Comparison of ENCODE assay signal across 8 cellular contexts in the genomic region with DNA sequence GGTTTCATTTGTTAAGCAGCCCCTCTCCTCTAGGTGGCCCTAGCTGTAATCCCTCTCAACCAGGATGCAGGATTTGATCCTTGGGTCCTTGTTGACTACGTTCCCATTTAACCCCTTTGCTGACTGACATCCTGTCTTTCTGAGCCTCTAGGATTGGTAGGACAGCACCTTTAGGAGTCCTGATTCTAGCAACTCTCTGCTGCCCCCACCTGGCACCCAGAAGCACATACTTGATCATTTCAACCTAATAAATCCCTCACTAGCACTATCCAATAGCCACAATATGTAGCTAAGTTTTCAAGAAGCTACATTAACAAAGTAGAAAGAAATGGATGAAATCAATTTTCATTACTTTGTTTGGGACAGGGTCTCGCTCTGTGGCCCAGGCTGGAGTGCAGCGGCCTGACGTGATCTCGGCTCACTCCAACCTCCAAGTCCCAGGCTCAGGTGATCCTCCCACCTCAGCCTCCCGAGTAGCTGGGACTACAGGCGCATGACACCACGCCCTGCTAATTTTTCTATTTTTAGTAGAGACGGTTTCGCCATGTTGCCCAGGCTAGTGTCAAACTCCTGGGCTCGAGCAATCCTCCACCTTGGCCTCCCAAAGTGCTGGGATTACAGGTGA. TPM values are rescaled to one million over a fixed set of nuclear protein-coding genes. Genes with fewer than 3 reads are reported as not detected.
DNase-seq lines count a peak whose midpoint lies in the region; ATAC-seq, FAIRE-seq and TF ChIP-seq lines count a peak whose summit lies in the region.

No MANE protein-coding gene starts in this region.

- TF ChIP-seq EP300 in K562 (IDR thresholded peaks at IDR 0.05; ENCODE audit: low read length): no peak

- POLR2A ChIA-PET in K562 (lab: Yijun Ruan, JAX): interaction anchor here (0.6 to 1.9 kb wide), 4 partner anchors 7 to 238 kb away, joined by 3 to 7 read pairs (median 6); partner anchors contain the start of gene RSL24D1

- H3K27ac ChIP-seq in K562 (ENCODE audit: extremely low read depth, low read depth, low read length): no peak overlapping the region

- intact Hi-C loops in K562 (cut with micrococcal nuclease): loop anchor here (5.0 to 10.0 kb wide), 2 partner anchors 61 to 134 kb away; no protein-coding TSS in a partner anchor

- no peaks in the 10 kb centered on the region for H4K20me1 ChIP-seq in K562 (replicated peaks; ENCODE audit: control insufficient read depth, insufficient read depth, low read length)

- H3K9me1 ChIP-seq in K562 (ENCODE audit: control insufficient read depth, insufficient read depth, low read length): no peaks in the 10 kb centered on the region

- peak; percentile 84 for FAIRE-seq in A204.1 (lab: Jason Lieb, UNC)
- peak; percentile 95 for FAIRE-seq in K562 (lab: Jason Lieb, UNC)

- peak; percentile 49 for DNase-seq in NCI-H2029 (lab: John Stamatoyannopoulos, UW)
- peak; percentile 2 for DNase-seq in T-helper 22 cell (ENCODE audit: low read depth)
- DNase-seq in K562 (ENCODE audit: extremely low read depth in 1 of 4, low spot score in 3 of 4): peak; percentile 65 to 77 (median 70)
- peak; percentile 75 for DNase-seq in iris pigment epithelial cell (ENCODE audit: low read depth)
- DNase-seq in stimulated activated CD4-positive, alpha-beta T cell treated with anti-CD3 and anti-CD28 coated beads, Interleukin-1b, Interleukin-23, amount 100 ng/mL, for 4 hours (ENCODE audit: low read depth in 2 of 2): peak; percentile 23 to 44

- H3K4me3 ChIP-seq in K562: no peak overlapping the region

- in situ Hi-C loops in K562 (cut with MboI): no loop called here

- BruUV-seq in K562 (replicated peaks; lab: Mats Ljungman, UMichigan): no TSS peak

- H3K27me3 ChIP-seq in K562 (ENCODE audit: control insufficient read depth in 2 of 2, insufficient read depth in 2 of 2, low read length in 2 of 2): no peaks in the 10 kb centered on the region; a peak in 1 of 5 replicates

- H3K4me2 ChIP-seq in K562 (ENCODE audit: insufficient read depth, low read length): no peak overlapping the region

- peak; percentile 54 to 78 for TF ChIP-seq RAD21 in K562 (CRISPR knock-in tag; conservative IDR thresholded peaks at IDR 0.05 in 1 of 2, IDR thresholded peaks at IDR 0.05 in 1 of 2)

- ATAC-seq in GM18502 (IDR thresholded peaks at IDR 0.05; ENCODE audit: poor library complexity, unreplicated experiment) (peak; percentile 97), HG02885 (IDR thresholded peaks at IDR 0.05; ENCODE audit: poor library complexity, unreplicated experiment) (peak; percentile 95), K562 (peak; percentile 94)

- no peak for TF ChIP-seq POLR2A in K562 (conservative IDR thresholded peaks at IDR 0.05)

- H3K4me1 ChIP-seq in K562 (replicated peaks in 1 of 2; ENCODE audit: control insufficient read depth in 2 of 2, insufficient read depth in 2 of 2, low read length in 2 of 2): no peaks in the 10 kb centered on the region

- no peaks in the 10 kb centered on the region for H3K36me3 ChIP-seq in K562 (ENCODE audit: control insufficient read depth, insufficient read depth, low read length)

- CTCF ChIA-PET in K562 (lab: Yijun Ruan, JAX; ENCODE audit: low intra/inter-chr PET ratio): no interaction called here

- no peak overlapping the region for H2AFZ ChIP-seq in K562 (ENCODE audit: low read depth, low read length)

- H3K79me2 ChIP-seq in K562 (ENCODE audit: control insufficient read depth, insufficient read depth, low read length): no peaks in the 10 kb centered on the region

- H3K9me3 ChIP-seq in K562 (replicated peaks; ENCODE audit: control insufficient read depth, insufficient read depth, low read depth, low read length): no peaks in the 10 kb centered on the region

- 28% methylated on average over 11 of the region's 11 CpGs for WGBS in K562 (ENCODE audit: insufficient coverage, low coverage, missing lambda C conversion rate)

- H3K9ac ChIP-seq in K562 (ENCODE audit: insufficient read depth in 1 of 2, low read depth in 2 of 2, low read length in 2 of 2): no peak overlapping the region

- TF ChIP-seq CTCF in K562 (IDR thresholded peaks at IDR 0.05 in 2 of 3, conservative IDR thresholded peaks at IDR 0.05 in 1 of 3; ENCODE audit: insufficient read depth in 2 of 3, low read depth in 1 of 3, low read length in 3 of 3): peak; percentile 71 to 85 (median 81)

TF ChIP-seq in K562, 482 proteins besides CTCF, POLR2A, EP300 and RAD21 (continues in another document):
- TF ChIP-seq, protein P1, sequence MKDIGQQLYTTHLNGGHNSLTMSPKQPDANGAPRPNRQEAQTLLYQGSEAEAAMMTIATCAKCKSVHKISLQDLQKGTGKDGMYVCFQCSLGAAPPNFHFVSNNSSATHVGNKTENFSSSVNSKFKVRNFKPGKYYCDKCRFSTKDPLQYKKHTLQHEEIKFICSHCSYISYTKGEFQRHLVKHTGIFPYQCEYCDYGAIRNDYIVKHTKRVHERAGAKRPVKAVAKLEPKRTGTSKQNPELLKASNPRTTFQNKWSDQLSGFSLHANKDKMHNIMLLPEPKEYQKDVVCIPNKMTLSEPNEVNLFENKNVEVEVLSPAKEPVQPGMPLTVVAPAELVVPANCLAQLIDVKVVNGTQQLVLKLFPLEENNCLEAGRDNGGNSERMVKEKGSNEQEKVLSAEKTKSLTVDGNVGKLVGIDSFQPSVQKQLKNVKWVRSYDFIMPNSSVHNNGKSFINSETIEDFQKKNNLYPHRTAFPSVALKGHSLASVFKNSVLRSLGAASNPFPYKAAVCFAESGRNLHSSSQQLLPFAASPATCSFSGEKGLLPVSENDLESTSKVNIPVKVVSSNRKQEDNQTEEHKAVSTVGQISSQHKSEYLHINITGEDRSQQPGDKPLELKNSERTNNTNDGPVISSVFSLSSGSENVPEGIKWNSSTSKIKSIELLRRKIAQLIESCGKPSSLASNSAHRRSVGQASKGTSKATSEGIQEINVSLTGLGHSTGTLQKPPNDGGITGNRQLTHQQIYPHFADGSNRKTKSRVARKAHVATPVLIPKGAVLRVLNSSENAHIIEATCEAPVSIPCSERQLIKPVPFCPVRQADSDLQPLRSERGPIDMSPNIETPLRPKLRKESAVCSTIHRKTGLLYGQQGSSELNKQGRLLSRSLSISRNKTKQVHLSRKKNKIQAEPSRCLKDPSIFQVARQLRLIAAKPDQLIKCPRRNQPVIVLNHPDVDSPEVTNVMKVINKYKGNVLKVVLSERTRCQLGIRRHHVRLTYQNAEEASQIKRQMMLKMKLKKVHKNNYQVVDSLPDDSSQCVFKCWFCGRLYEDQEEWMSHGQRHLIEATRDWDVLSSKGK (CRISPR knock-in tag; IDR thresholded peaks at IDR 0.05): no peak
- TF ChIP-seq E4F1 (CRISPR knock-in tag; IDR thresholded peaks at IDR 0.05; ENCODE audit: borderline replicate concordance) (no peak), CHD1 (IDR thresholded peaks at IDR 0.05; ENCODE audit: low read length) (no peak), ZEB2 (IDR thresholded peaks at IDR 0.05) (no peak), SMARCB1 (IDR thresholded peaks at IDR 0.05; ENCODE audit: insufficient read length, low read depth) (no peak)
- TF ChIP-seq, protein P2, sequence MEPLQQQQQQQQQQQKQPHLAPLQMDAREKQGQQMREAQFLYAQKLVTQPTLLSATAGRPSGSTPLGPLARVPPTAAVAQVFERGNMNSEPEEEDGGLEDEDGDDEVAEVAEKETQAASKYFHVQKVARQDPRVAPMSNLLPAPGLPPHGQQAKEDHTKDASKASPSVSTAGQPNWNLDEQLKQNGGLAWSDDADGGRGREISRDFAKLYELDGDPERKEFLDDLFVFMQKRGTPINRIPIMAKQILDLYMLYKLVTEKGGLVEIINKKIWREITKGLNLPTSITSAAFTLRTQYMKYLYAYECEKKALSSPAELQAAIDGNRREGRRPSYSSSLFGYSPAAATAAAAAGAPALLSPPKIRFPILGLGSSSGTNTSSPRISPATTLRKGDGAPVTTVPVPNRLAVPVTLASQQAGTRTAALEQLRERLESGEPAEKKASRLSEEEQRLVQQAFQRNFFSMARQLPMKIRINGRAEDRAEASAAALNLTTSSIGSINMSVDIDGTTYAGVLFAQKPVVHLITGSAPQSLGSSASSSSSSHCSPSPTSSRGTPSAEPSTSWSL (CRISPR knock-in tag; IDR thresholded peaks at IDR 0.05; ENCODE audit: borderline replicate concordance): no peak

RNA-seq across cellular contexts. Expression of gene RSL24D1, which starts 28.3 kb away (rescaled TPM):
- total RNA-seq in K562 (2011; cell fraction: chromatin; rRNA removed; ENCODE audit: low replicate concordance): 26.5 and 73.3 TPM in 2 replicates
- 25.2 and 27.1 TPM in 2 replicates for total RNA-seq in K562 (2011; cell fraction: nucleolus; rRNA removed)
- total RNA-seq in K562 (2011; cell fraction: nucleoplasm; rRNA removed): 54.3 and 90.4 TPM in 2 replicates
- total RNA-seq in K562 (2014; rRNA removed) (121 and 134 TPM in 2 replicates), K562 (2014; rRNA removed; fragmentation: Illumina TruSeq; extraction: Trizol) (260 and 317 TPM in 2 replicates), K562 (2015; rRNA removed; fragmentation: Illumina TruSeq; extraction: Trizol) (121 and 133 TPM in 2 replicates), K562 (2021) (175 TPM in 2 replicates)
- polyA plus RNA-seq in K562 (2011; rRNA removed) (184 and 226 TPM in 2 replicates), K562 (2014; fragmentation: Illumina TruSeq; extraction: Trizol) (158 and 163 TPM in 2 replicates), K562 (2014; fragmentation: Nextera tagmentation; extraction: Ambion mirVana) (100 to 1,000 TPM; 272 to 324 TPM), K562 (2014; rRNA removed) (194 and 223 TPM in 2 replicates)
- polyA plus RNA-seq in K562 (2011; cell fraction: cytosol; rRNA removed): 16.4 and 66.5 TPM in 2 replicates
- polyA plus RNA-seq in K562 (2011; cell fraction: nucleus; rRNA removed): 16.0 and 43.1 TPM in 2 replicates
- 148 and 281 TPM in 2 replicates for polyA plus RNA-seq in K562 (2012)
- 91.4 and 126 TPM in 2 replicates for polyA minus RNA-seq in K562 (2011; rRNA and poly(A)+ RNA removed)
- 36.3 and 46.4 TPM in 2 replicates for polyA minus RNA-seq in K562 (2011; cell fraction: cytosol; rRNA and poly(A)+ RNA removed)
- polyA minus RNA-seq in K562 (2011; cell fraction: nucleus; rRNA and poly(A)+ RNA removed): 39.9 and 87.9 TPM in 2 replicates

Comparison
In these comparisons a context has a peak if more than half of its experiments do, and no peak if none do; other contexts are left out.
1. DNase-seq: peak in every context shown above with its lines; median percentile 75 in iris pigment epithelial cell; 70 in K562; 49 in NCI-H2029; 34 in stimulated activated CD4-positive, alpha-beta T cell treated with anti-CD3 and anti-CD28 coated beads, Interleukin-1b, Interleukin-23, amount 100 ng/mL, for 4 hours; 2 in T-helper 22 cell.